17 cellular contexts compared by ENCODE assay signal in the genomic region with DNA sequence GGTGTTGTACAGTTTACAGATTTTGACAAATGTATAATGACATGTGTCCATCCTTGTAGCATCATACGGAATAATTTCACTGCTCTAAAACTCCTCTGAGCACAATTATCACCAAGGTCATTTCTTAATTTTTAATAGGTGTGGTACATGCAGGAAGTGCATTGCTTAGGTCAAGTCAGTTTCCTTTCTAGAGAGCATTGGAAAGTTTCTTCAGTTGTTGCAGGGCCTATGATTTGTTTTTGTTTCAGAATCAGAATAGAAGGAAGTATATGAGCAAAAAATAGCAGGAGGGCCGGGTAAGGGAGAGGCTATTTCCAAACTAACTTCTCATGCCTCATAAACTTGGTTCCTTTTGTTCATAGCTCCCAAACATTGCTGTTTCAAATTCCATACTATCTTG. TPM values are rescaled to one million over a fixed set of nuclear protein-coding genes. Genes with fewer than 3 reads are reported as not detected.
A peak's percentile ranks its signal among the peaks of the same experiment; 100 is the strongest.
DNase-seq lines count a peak whose midpoint lies in the region; ATAC-seq, FAIRE-seq and TF ChIP-seq lines count a peak whose summit lies in the region.
"Had no signal": no experiment of that assay in that cellular context is flagged by ENCODE, and none has a peak within 500 bp of the region (broad histone marks: within the 10 kb centered on the region; RNA-seq: fewer than 3 reads in every experiment).

No MANE protein-coding gene starts in this region.

- no peak for TF ChIP-seq EP300 in HepG2 (IDR thresholded peaks at IDR 0.05; ENCODE audit: low read depth in 2 of 2, low read length in 2 of 2)
- no peak for TF ChIP-seq EP300 in HepG2 (CRISPR knock-in tag; IDR thresholded peaks at IDR 0.05; ENCODE audit: borderline replicate concordance)

- TF ChIP-seq POLR2A in HepG2 (IDR thresholded peaks at IDR 0.05; ENCODE audit: insufficient read depth in 1 of 2, low read depth in 2 of 2, low read length in 2 of 2) (no peak), Peyer's patch (IDR thresholded peaks at IDR 0.05) (no peak)

- H3K4me3 ChIP-seq in liver (ENCODE audit: low read depth in 1 of 3, low read length in 3 of 3) (no peak overlapping the region), HepG2 (replicated peaks in 1 of 3; ENCODE audit: insufficient read depth in 1 of 3, low read depth in 2 of 3, low read length in 3 of 3) (no peak overlapping the region), Peyer's patch (no peak overlapping the region), upper lobe of right lung (no peak overlapping the region)
- H3K4me3 ChIP-seq: ascending aorta, K562 had no signal

- H3K4me1 ChIP-seq in liver (ENCODE audit: control insufficient read depth in 4 of 4, insufficient read depth in 4 of 4, low read length in 3 of 4) (no peaks in the 10 kb centered on the region), HepG2 (ENCODE audit: insufficient read depth, low read length) (no peaks in the 10 kb centered on the region), Peyer's patch (no peaks in the 10 kb centered on the region), upper lobe of right lung (peaks cover 18% of the 10 kb centered on the region)
- H3K4me1 ChIP-seq: ascending aorta, BE2C had no signal

- BruUV-seq in HepG2 (replicated peaks; lab: Mats Ljungman, UMichigan): no TSS peak

- H3K79me2 ChIP-seq in HepG2 (ENCODE audit: insufficient read depth, low read length): no peaks in the 10 kb centered on the region

- H3K27me3 ChIP-seq in liver (ENCODE audit: control insufficient read depth in 4 of 4, insufficient read depth in 4 of 4, low read length in 3 of 4) (no peaks in the 10 kb centered on the region), HepG2 (ENCODE audit: control insufficient read depth in 1 of 2, insufficient read depth in 2 of 2, low read length in 2 of 2) (peaks cover 0 to 9% of the 10 kb centered on the region in 2 experiments; a peak in 2 of 5 replicates), Peyer's patch (no peaks in the 10 kb centered on the region), upper lobe of right lung (no peaks in the 10 kb centered on the region)
- H3K27me3 ChIP-seq: ascending aorta had no signal

- 66% methylated on average over 2 of the region's 2 CpGs for WGBS in liver
- 27% methylated on average over 2 of the region's 2 CpGs for WGBS in HepG2 (ENCODE audit: low lambda C conversion rate)

- POLR2A ChIA-PET in HepG2 (lab: Yijun Ruan, JAX): no interaction called here

- H4K20me1 ChIP-seq in HepG2 (ENCODE audit: insufficient read depth, low read length): no peaks in the 10 kb centered on the region

- TF ChIP-seq CTCF in liver (IDR thresholded peaks at IDR 0.05; ENCODE audit: low read depth, low read length, missing input control) (no peak), HepG2 (CRISPR knock-in tag; IDR thresholded peaks at IDR 0.05) (no peak), Peyer's patch (IDR thresholded peaks at IDR 0.05) (no peak), upper lobe of right lung (IDR thresholded peaks at IDR 0.05) (no peak)

- H2AFZ ChIP-seq in HepG2 (ENCODE audit: low read length): no peak overlapping the region

- no peak overlapping the region for H3K4me2 ChIP-seq in HepG2 (ENCODE audit: low read depth, low read length)

- H3K27ac ChIP-seq in liver (ENCODE audit: low read depth in 1 of 2, low read length in 2 of 2) (no peak overlapping the region), HepG2 (ENCODE audit: extremely low read length, insufficient read depth, low read length) (no peak overlapping the region), Peyer's patch (peak overlapping the region; percentile 23 to 65 (median 42)), upper lobe of right lung (peak overlapping the region; percentile 49)
- H3K27ac ChIP-seq: ascending aorta had no signal

- in situ Hi-C loops in HepG2 (cut with HindIII; ENCODE audit: extremely low pct_ligation_motif_present, low pct_unique_long_range_greater_than_20kb): no loop called here

- no peak for DNase-seq in HepG2 (ENCODE audit: low spot score)
- no peak for DNase-seq in Peyer's patch
- DNase-seq in globus pallidus (ENCODE audit: low spot score): peak; percentile 4
- no peak for DNase-seq in upper lobe of right lung
- no peak for DNase-seq in NCI-H1694 (lab: John Stamatoyannopoulos, UW)
- DNase-seq: BE2C; NCI-H187 treated with DMSO at 0.1 percent for 48 hours; NCI-H524 treated with DMSO at 0.1 percent for 48 hours; stimulated activated CD4-positive, alpha-beta T cell treated with anti-CD3 and anti-CD28 coated beads, Interleukin-4, amount 100 ng/mL, for 1 hour had no signal

- no peaks in the 10 kb centered on the region for H3K36me3 ChIP-seq in liver (ENCODE audit: control insufficient read depth in 4 of 4, insufficient read depth in 3 of 4, low read depth in 1 of 4, low read length in 3 of 4)
- no peaks in the 10 kb centered on the region for H3K36me3 ChIP-seq in HepG2 (replicated peaks in 1 of 2; ENCODE audit: control insufficient read depth in 1 of 2, insufficient read depth in 2 of 2, low read length in 2 of 2)
- H3K36me3 ChIP-seq in Peyer's patch: no peaks in the 10 kb centered on the region
- no peaks in the 10 kb centered on the region for H3K36me3 ChIP-seq in upper lobe of right lung
- H3K36me3 ChIP-seq: ascending aorta, BE2C had no signal

- TF ChIP-seq RAD21 in liver (IDR thresholded peaks at IDR 0.05) (no peak), HepG2 (CRISPR knock-in tag; IDR thresholded peaks at IDR 0.05) (no peak)

- peaks cover 0 to 4% (median 2%) of the 10 kb centered on the region in 4 donors for H3K9me3 ChIP-seq in liver (ENCODE audit: control insufficient read depth in 4 of 4, low read length in 3 of 4)
- H3K9me3 ChIP-seq in HepG2 (ENCODE audit: low read length): peaks cover 6% of the 10 kb centered on the region; the same call in 1 of the 2 replicates
- peaks cover 0 to 6% (median 0%) of the 10 kb centered on the region in 4 donors for H3K9me3 ChIP-seq in Peyer's patch
- no peaks in the 10 kb centered on the region for H3K9me3 ChIP-seq in upper lobe of right lung
- H3K9me3 ChIP-seq: BE2C had no signal

- no peak for FAIRE-seq in HepG2 (lab: Jason Lieb, UNC)
- FAIRE-seq: K562 had no signal

- ATAC-seq in HepG2: no peak
- ATAC-seq in upper lobe of right lung: peak; percentile 58
- no peak for ATAC-seq in GM19452 (IDR thresholded peaks at IDR 0.05; ENCODE audit: unreplicated experiment)
- no peak for ATAC-seq in GM21528 (IDR thresholded peaks at IDR 0.05; ENCODE audit: low FRiP score, unreplicated experiment)
- ATAC-seq: K562 had no signal

- intact Hi-C loops in HepG2 (cut with micrococcal nuclease; ENCODE audit: unreplicated experiment): no loop called here
- intact Hi-C loops in upper lobe of right lung (cut with DNase I): no loop called here

- CTCF ChIA-PET in HepG2 (lab: Yijun Ruan, JAX; ENCODE audit: low intra/inter-chr PET ratio, low total read pairs): no interaction called here

- H3K9ac ChIP-seq in liver (ENCODE audit: low read depth in 1 of 2, low read length in 2 of 2): no peak overlapping the region
- no peak overlapping the region for H3K9ac ChIP-seq in HepG2 (ENCODE audit: insufficient read depth, low read depth, low read length)

RNA-seq across cellular contexts. Expression of a gene that starts 24.0 kb away (rescaled TPM):
- total RNA-seq in liver (1 to 10 TPM; 4.2 to 7.8 TPM), HepG2 (2016; rRNA removed; fragmentation: Illumina TruSeq; extraction: Trizol) (0.35 and 0.70 TPM in 2 replicates), Peyer's patch (10 to 100 TPM in 2 of 4 donors, 1 to 10 TPM in 2; 6.8 to 35.5 (median 11.4) TPM), upper lobe of right lung (58.4 TPM)
- polyA plus RNA-seq in liver (1 to 10 TPM; 1.9 to 2.6 TPM), HepG2 (2011; rRNA removed) (0.22 and 0.25 TPM in 2 replicates)
- total RNA-seq in HepG2 (2016; cell fraction: cytosol; rRNA removed; fragmentation: Illumina TruSeq; extraction: Trizol; ENCODE audit: low read depth): 0.18 TPM in 1 of 2 replicates, not detected in the other
- total RNA-seq in HepG2 (2016; cell fraction: insoluble cytoplasmic fraction; rRNA removed; fragmentation: Illumina TruSeq; extraction: Trizol): 0.52 and 0.58 TPM in 2 replicates
- total RNA-seq in HepG2 (2016; cell fraction: membrane; rRNA removed; fragmentation: Illumina TruSeq; extraction: Trizol): 0.03 and 0.12 TPM in 2 replicates
- total RNA-seq in HepG2 (2016; cell fraction: nucleus; rRNA removed; fragmentation: Illumina TruSeq; extraction: Trizol): 0.41 and 0.75 TPM in 2 replicates
- polyA plus RNA-seq in HepG2 (2011; cell fraction: cytosol; rRNA removed): 0.05 and 0.17 TPM in 2 replicates
- polyA plus RNA-seq in HepG2 (2011; cell fraction: nucleus; rRNA removed): 0.03 and 0.12 TPM in 2 replicates
- polyA plus RNA-seq in HepG2 (2012): 0.21 and 0.28 TPM in 2 replicates
- polyA plus RNA-seq in HepG2 (2016; cell fraction: cytosol; fragmentation: Illumina TruSeq; extraction: Trizol; ENCODE audit: low read depth): 0.02 TPM in 1 of 2 replicates, not detected in the other
- 0.46 TPM in 2 replicates for polyA plus RNA-seq in HepG2 (2016; cell fraction: insoluble cytoplasmic fraction; fragmentation: Illumina TruSeq; extraction: Trizol; ENCODE audit: low read depth)
- 0.02 and 0.07 TPM in 2 replicates for polyA plus RNA-seq in HepG2 (2016; cell fraction: membrane; fragmentation: Illumina TruSeq; extraction: Trizol; ENCODE audit: low read depth)
- polyA plus RNA-seq in HepG2 (2016; cell fraction: nucleus; fragmentation: Illumina TruSeq; extraction: Trizol; ENCODE audit: insufficient read depth, low read depth): 0.07 and 0.12 TPM in 2 replicates
- polyA minus RNA-seq in HepG2 (2011; rRNA and poly(A)+ RNA removed; ENCODE audit: low replicate concordance): 1.0 and 15.5 TPM in 2 replicates
- 0.26 and 0.99 TPM in 2 replicates for polyA minus RNA-seq in HepG2 (2011; cell fraction: cytosol; rRNA and poly(A)+ RNA removed)
- 0.39 and 0.50 TPM in 2 replicates for polyA minus RNA-seq in HepG2 (2011; cell fraction: nucleus; rRNA and poly(A)+ RNA removed)

RNA-seq across cellular contexts. Expression of a gene that starts 24.7 kb away (rescaled TPM):
- total RNA-seq in liver (not detected), HepG2 (2016; rRNA removed; fragmentation: Illumina TruSeq; extraction: Trizol) (not detected in 2 replicates), Peyer's patch (not detected), upper lobe of right lung (not detected)
- polyA plus RNA-seq in liver (not detected), HepG2 (2011; rRNA removed) (not detected in 2 replicates)
- total RNA-seq in HepG2 (2016; cell fraction: cytosol; rRNA removed; fragmentation: Illumina TruSeq; extraction: Trizol; ENCODE audit: low read depth): not detected in 2 replicates
- total RNA-seq in HepG2 (2016; cell fraction: insoluble cytoplasmic fraction; rRNA removed; fragmentation: Illumina TruSeq; extraction: Trizol): not detected in 2 replicates
- not detected in 2 replicates for total RNA-seq in HepG2 (2016; cell fraction: membrane; rRNA removed; fragmentation: Illumina TruSeq; extraction: Trizol)
- total RNA-seq in HepG2 (2016; cell fraction: nucleus; rRNA removed; fragmentation: Illumina TruSeq; extraction: Trizol): not detected in 2 replicates
- not detected in 2 replicates for polyA plus RNA-seq in HepG2 (2011; cell fraction: cytosol; rRNA removed)
- not detected in 2 replicates for polyA plus RNA-seq in HepG2 (2011; cell fraction: nucleus; rRNA removed)
- not detected in 2 replicates for polyA plus RNA-seq in HepG2 (2012)
- not detected in 2 replicates for polyA plus RNA-seq in HepG2 (2016; cell fraction: cytosol; fragmentation: Illumina TruSeq; extraction: Trizol; ENCODE audit: low read depth)
- not detected in 2 replicates for polyA plus RNA-seq in HepG2 (2016; cell fraction: insoluble cytoplasmic fraction; fragmentation: Illumina TruSeq; extraction: Trizol; ENCODE audit: low read depth)
- polyA plus RNA-seq in HepG2 (2016; cell fraction: membrane; fragmentation: Illumina TruSeq; extraction: Trizol; ENCODE audit: low read depth): not detected in 2 replicates
- polyA plus RNA-seq in HepG2 (2016; cell fraction: nucleus; fragmentation: Illumina TruSeq; extraction: Trizol; ENCODE audit: insufficient read depth, low read depth): not detected in 2 replicates
- polyA minus RNA-seq in HepG2 (2011; rRNA and poly(A)+ RNA removed; ENCODE audit: low replicate concordance): not detected in 2 replicates
- polyA minus RNA-seq in HepG2 (2011; cell fraction: cytosol; rRNA and poly(A)+ RNA removed): not detected in 2 replicates
- not detected in 2 replicates for polyA minus RNA-seq in HepG2 (2011; cell fraction: nucleus; rRNA and poly(A)+ RNA removed)
- total RNA-seq: ascending aorta, dermis microvascular lymphatic vessel endothelial cell, H4, K562, posterior vena cava had no signal
- polyA plus RNA-seq: K562 had no signal

Comparison
In these comparisons a context has a peak if more than half of its experiments do, and no peak if none do; other contexts are left out.
1. H3K27ac ChIP-seq: peak in Peyer's patch (4 of 4) and upper lobe of right lung (single experiment); none in liver (0 of 2) and HepG2 (single experiment).